23 cellular contexts compared by ENCODE assay signal in the genomic region with DNA sequence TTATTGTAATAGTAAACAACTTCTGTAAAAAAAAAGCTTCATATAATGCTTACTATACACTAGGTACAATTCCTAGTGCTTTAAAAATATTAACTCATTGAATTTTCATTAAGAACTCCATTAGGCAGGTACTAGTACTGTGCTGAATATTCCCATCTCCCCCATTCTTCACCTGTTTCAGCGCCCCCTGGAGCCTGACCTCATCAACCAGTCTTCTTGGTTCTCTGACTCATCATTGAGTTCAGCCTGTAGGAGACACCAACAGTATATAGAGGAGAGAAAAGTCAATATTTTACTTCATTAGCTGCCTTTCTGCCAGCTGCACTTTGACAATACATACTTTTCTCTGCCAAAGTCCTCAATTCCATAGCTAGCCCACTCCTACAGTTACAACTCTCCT.
A peak's percentile ranks its signal among the peaks of the same experiment; 100 is the strongest.
DNase-seq lines count a peak whose midpoint lies in the region; ATAC-seq and TF ChIP-seq lines count a peak whose summit lies in the region.
"Had no signal": no experiment of that assay in that cellular context is flagged by ENCODE, and none has a peak within 500 bp of the region (broad histone marks: within the 10 kb centered on the region; RNA-seq: fewer than 3 reads in every experiment).

No MANE protein-coding gene starts in this region.

- H3K27me3 ChIP-seq in breast epithelium (no peaks in the 10 kb centered on the region), gastroesophageal sphincter (no peaks in the 10 kb centered on the region)

- TF ChIP-seq POLR2A in breast epithelium (IDR thresholded peaks at IDR 0.05): no peak
- no peak for TF ChIP-seq POLR2A in NB4 (IDR thresholded peaks at IDR 0.05; ENCODE audit: extremely low read depth, insufficient read length)
- TF ChIP-seq POLR2A in gastroesophageal sphincter (IDR thresholded peaks at IDR 0.05): no peak
- no peak for TF ChIP-seq POLR2A in GM18505 (IDR thresholded peaks at IDR 0.05; ENCODE audit: borderline replicate concordance, extremely low read depth, insufficient read depth, insufficient read length)

- H3K9me3 Mint-ChIP-seq in MCF 10A (ENCODE audit: unreplicated experiment) (peaks cover 20% of the 10 kb centered on the region), glutamatergic neuron (ENCODE audit: unreplicated experiment) (no peaks in the 10 kb centered on the region)

- H3K4me3 Mint-ChIP-seq in MCF 10A (ENCODE audit: unreplicated experiment) (no peak overlapping the region), glutamatergic neuron (ENCODE audit: unreplicated experiment) (no peak overlapping the region)
- H3K4me3 Mint-ChIP-seq: activated CD4-positive, alpha-beta T cell treated with anti-CD3 and anti-CD28 coated beads for 36 hours; IgD-negative memory B cell; memory B cell; natural killer cell treated with Interleukin-12 subunit alpha and Interleukin-12 subunit beta and Interleukin-15 and Interleukin-18, amount 100 ng/mL, for 72 hours had no signal

- H3K27me3 Mint-ChIP-seq in MCF 10A (ENCODE audit: insufficient read depth, unreplicated experiment) (no peaks in the 10 kb centered on the region), glutamatergic neuron (ENCODE audit: unreplicated experiment) (no peaks in the 10 kb centered on the region)
- H3K27me3 Mint-ChIP-seq: activated CD4-positive, alpha-beta T cell treated with anti-CD3 and anti-CD28 coated beads for 36 hours; IgD-negative memory B cell; memory B cell; natural killer cell treated with Interleukin-12 subunit alpha and Interleukin-12 subunit beta and Interleukin-15 and Interleukin-18, amount 100 ng/mL, for 72 hours had no signal

- BruUV-seq in MCF 10A (replicated peaks; lab: Mats Ljungman, UMichigan): no TSS peak

- H3K4me3 ChIP-seq in breast epithelium (no peak overlapping the region), NB4 (ENCODE audit: low read depth, low read length) (no peak overlapping the region), gastroesophageal sphincter (no peak overlapping the region)
- H3K4me3 ChIP-seq: skin epidermis had no signal

- TF ChIP-seq CTCF in MCF 10A (IDR thresholded peaks at IDR 0.05; ENCODE audit: unreplicated experiment) (no peak), breast epithelium (IDR thresholded peaks at IDR 0.05) (no peak), NB4 (IDR thresholded peaks at IDR 0.05; ENCODE audit: low read depth, low read length) (peak; percentile 27), glutamatergic neuron (IDR thresholded peaks at IDR 0.05; ENCODE audit: partially characterized antibody, unreplicated experiment) (peak; percentile 30), gastroesophageal sphincter (IDR thresholded peaks at IDR 0.05) (no peak)

- no peak overlapping the region for H3K27ac ChIP-seq in breast epithelium
- no peak overlapping the region for H3K27ac ChIP-seq in gastroesophageal sphincter
- H3K27ac ChIP-seq: skin epidermis had no signal

- intact Hi-C loops in MCF 10A (cut with micrococcal nuclease): no loop called here
- intact Hi-C loops in breast epithelium (cut with DNase I; ENCODE audit: low total_unique reads): no loop called here

- peak; percentile 2 for DNase-seq in MCF 10A (ENCODE audit: unreplicated experiment)
- no peak for DNase-seq in breast epithelium (ENCODE audit: low spot score in 2 of 2)
- DNase-seq in NB4 (ENCODE audit: low read depth): peak; percentile 10
- peak; percentile 72 for DNase-seq in glutamatergic neuron
- DNase-seq in dermis blood vessel endothelial cell: no peak
- DNase-seq: activated CD4-positive, alpha-beta T cell treated with anti-CD3 and anti-CD28 coated beads for 36 hours; activated CD8-positive, alpha-beta memory T cell treated with anti-CD3 and anti-CD28 coated beads, Interleukin-2, amount 50 U/mL, for 4 hours; activated gamma-delta T cell treated with Interleukin-2 at 50 U/mL for 16 hours; amygdala; effector CD8-positive, alpha-beta T cell; GOT3; head of caudate nucleus; kidney; NCI-H2029; posterior cingulate gyrus; stimulated activated CD4-positive, alpha-beta T cell treated with anti-CD3 and anti-CD28 coated beads, Interleukin-4, amount 100 ng/mL, for 24 hours had no signal

- no peak overlapping the region for H3K27ac Mint-ChIP-seq in MCF 10A (ENCODE audit: low read depth, unreplicated experiment)
- no peak overlapping the region for H3K27ac Mint-ChIP-seq in glutamatergic neuron (ENCODE audit: unreplicated experiment)
- H3K27ac Mint-ChIP-seq: activated CD4-positive, alpha-beta T cell treated with anti-CD3 and anti-CD28 coated beads for 36 hours; IgD-negative memory B cell; memory B cell; natural killer cell treated with Interleukin-12 subunit alpha and Interleukin-12 subunit beta and Interleukin-15 and Interleukin-18, amount 100 ng/mL, for 72 hours had no signal

- H3K9me3 ChIP-seq in breast epithelium (no peaks in the 10 kb centered on the region), gastroesophageal sphincter (no peaks in the 10 kb centered on the region)

- H3K36me3 ChIP-seq in breast epithelium: no peaks in the 10 kb centered on the region
- no peaks in the 10 kb centered on the region for H3K36me3 ChIP-seq in gastroesophageal sphincter

- H3K36me3 Mint-ChIP-seq in MCF 10A (ENCODE audit: insufficient read depth, unreplicated experiment): no peaks in the 10 kb centered on the region
- H3K36me3 Mint-ChIP-seq in glutamatergic neuron (ENCODE audit: unreplicated experiment): no peaks in the 10 kb centered on the region
- H3K36me3 Mint-ChIP-seq: IgD-negative memory B cell; memory B cell; natural killer cell treated with Interleukin-12 subunit alpha and Interleukin-12 subunit beta and Interleukin-15 and Interleukin-18, amount 100 ng/mL, for 72 hours had no signal

- ATAC-seq in HG02678 (IDR thresholded peaks at IDR 0.05; ENCODE audit: unreplicated experiment): no peak
- no peak for ATAC-seq in gastroesophageal sphincter
- no peak for ATAC-seq in GM18505 (IDR thresholded peaks at IDR 0.05; ENCODE audit: unreplicated experiment)
- ATAC-seq: activated CD4-positive, alpha-beta T cell treated with anti-CD3 and anti-CD28 coated beads for 36 hours; natural killer cell treated with Interleukin-12 subunit alpha and Interleukin-12 subunit beta and Interleukin-15 and Interleukin-18, amount 100 ng/mL, for 72 hours had no signal

- H3K4me1 ChIP-seq in breast epithelium: no peaks in the 10 kb centered on the region
- no peaks in the 10 kb centered on the region for H3K4me1 ChIP-seq in gastroesophageal sphincter

- H3K4me1 Mint-ChIP-seq in MCF 10A (ENCODE audit: insufficient read depth, unreplicated experiment): no peaks in the 10 kb centered on the region
- peaks cover 27% of the 10 kb centered on the region for H3K4me1 Mint-ChIP-seq in glutamatergic neuron (ENCODE audit: low read depth, unreplicated experiment)
- H3K4me1 Mint-ChIP-seq: activated CD4-positive, alpha-beta T cell treated with anti-CD3 and anti-CD28 coated beads for 36 hours; memory B cell had no signal

- POLR2A ChIA-PET in MCF 10A (lab: Yijun Ruan, JAX): no interaction called here

- CTCF ChIA-PET in MCF 10A (lab: Yijun Ruan, JAX): interaction anchor here (0.6 to 0.7 kb wide), 3 partner anchors 53 to 451 kb away, joined by 3 to 4 read pairs (median 3); no protein-coding TSS in a partner anchor

- 11 to 20% methylated on average over 1 of the region's 1 CpG for WGBS in gastroesophageal sphincter (ENCODE audit: low coverage in 1 of 2), 2 donors

- no peak for TF ChIP-seq EP300 in gastroesophageal sphincter (IDR thresholded peaks at IDR 0.05)

Comparison
In these comparisons a context has a peak if more than half of its experiments do, and no peak if none do; other contexts are left out.
1. DNase-seq: peak in MCF 10A (single experiment), NB4 (single experiment) and glutamatergic neuron (single experiment); none in breast epithelium (0 of 2) and dermis blood vessel endothelial cell (single experiment).
2. CTCF ChIP-seq: peak in NB4 (single experiment) and glutamatergic neuron (single experiment); none in MCF 10A (single experiment), breast epithelium (0 of 3) and gastroesophageal sphincter (0 of 4).